Comparison of ENCODE assay signal across 8 cellular contexts in genomic region chr9:131590907-131591844, GRCh38. TPM values are rescaled to one million over a fixed set of nuclear protein-coding genes. Genes with fewer than 3 reads are reported as not detected.
DNase-seq lines count a peak whose midpoint lies in the region; ATAC-seq and TF ChIP-seq lines count a peak whose summit lies in the region.

No MANE protein-coding gene starts in this region.

- H3K4me1 Mint-ChIP-seq in CD8-positive, alpha-beta T cell (ENCODE audit: low read depth), result peaks cover 23% of the 10 kb centered on the region
- H3K4me1 Mint-ChIP-seq in activated CD4-positive, alpha-beta memory T cell treated with anti-CD3 and anti-CD28 coated beads for 36 hours (ENCODE audit: low read depth), result peaks cover 27% of the 10 kb centered on the region

- H3K4me3 ChIP-seq in CD8-positive, alpha-beta T cell (ENCODE audit: low read depth, low read length), result no peak overlapping the region
- no peak overlapping the region for H3K4me3 ChIP-seq in lung

- no peaks in the 10 kb centered on the region for H3K9me3 Mint-ChIP-seq in CD8-positive, alpha-beta T cell
- no peaks in the 10 kb centered on the region for H3K9me3 Mint-ChIP-seq in activated CD4-positive, alpha-beta memory T cell treated with anti-CD3 and anti-CD28 coated beads for 36 hours

- no peak overlapping the region for H3K27ac ChIP-seq in CD8-positive, alpha-beta T cell (ENCODE audit: low read depth, low read length)
- no peak overlapping the region for H3K27ac ChIP-seq in lung (ENCODE audit: low read depth in 1 of 2, low read length in 1 of 2)

- DNase-seq in CD8-positive, alpha-beta T cell, result peak; percentile 56 to 88 (median 78)
- DNase-seq in NCI-H748 treated with DMSO at 0.1 percent for 48 hours (lab: John Stamatoyannopoulos, UW) (peak; percentile 29), dermis blood vessel endothelial cell (peak; percentile 88), lung (ENCODE audit: low spot score) (peak; percentile 80)
- DNase-seq in activated CD4-positive, alpha-beta memory T cell treated with anti-CD3 and anti-CD28 coated beads for 36 hours, result peak; percentile 87
- DNase-seq in stimulated activated CD8-positive, alpha-beta memory T cell treated with anti-CD3 and anti-CD28 coated beads, Interleukin-12 subunit alpha, Interleukin-12 subunit beta, amount 100 ng/mL, for 4 hours (ENCODE audit: low read depth), result peak; percentile 60

- H3K4me3 Mint-ChIP-seq in CD8-positive, alpha-beta T cell, result no peak overlapping the region
- H3K4me3 Mint-ChIP-seq in activated CD4-positive, alpha-beta memory T cell treated with anti-CD3 and anti-CD28 coated beads for 36 hours, result no peak overlapping the region

- H3K27me3 ChIP-seq in CD8-positive, alpha-beta T cell (ENCODE audit: insufficient read depth, low read length), result no peaks in the 10 kb centered on the region
- no peaks in the 10 kb centered on the region for H3K27me3 ChIP-seq in lung (ENCODE audit: control insufficient read depth, insufficient read depth)

- peak; percentile 83 for TF ChIP-seq CTCF in CD8-positive, alpha-beta T cell (IDR thresholded peaks at IDR 0.05)
- peak; percentile 82 for TF ChIP-seq CTCF in lung (IDR thresholded peaks at IDR 0.05; ENCODE audit: control extremely low read depth, extremely low read depth)

- H3K4me1 ChIP-seq in CD8-positive, alpha-beta T cell (ENCODE audit: insufficient read depth, low read length), result peaks cover 18% of the 10 kb centered on the region
- H3K4me1 ChIP-seq in lung (ENCODE audit: control insufficient read depth in 2 of 2, insufficient read depth in 2 of 2, low read length in 2 of 2), result peaks cover 0 to 2% of the 10 kb centered on the region in 2 donors

- 61 to 64% methylated on average over 21 of the region's 21 CpGs for WGBS in lung, 2 donors

- intact Hi-C loops in CD8-positive, alpha-beta T cell (cut with DNase I, micrococcal nuclease), result loop anchor here (1.0 to 5.0 kb wide), 7 partner anchors 36 to 156 kb away; partner anchors contain the start of gene RAPGEF1 (in 1 of the 2)
- intact Hi-C loops in activated CD4-positive, alpha-beta memory T cell treated with anti-CD3 and anti-CD28 coated beads for 36 hours (cut with micrococcal nuclease), result loop anchor here (1.0 to 5.0 kb wide), 4 partner anchors 51 to 149 kb away; partner anchors contain the start of genes POMT1 and RAPGEF1

- peak; percentile 91 for ATAC-seq in CD8-positive, alpha-beta T cell
- peak; percentile 70 for ATAC-seq in HG02759 (IDR thresholded peaks at IDR 0.05; ENCODE audit: unreplicated experiment)
- ATAC-seq in lung (ENCODE audit: insufficient read depth, low FRiP score), result peak; percentile 84
- no peak for ATAC-seq in HG03025 (IDR thresholded peaks at IDR 0.05; ENCODE audit: low FRiP score, unreplicated experiment)

- POLR2A ChIA-PET in CD8-positive, alpha-beta T cell (lab: Charles Lee), result interaction anchor here (0.7 to 1.5 kb wide), 3 partner anchors 12 to 149 kb away, joined by 3 to 5 read pairs (median 3); no protein-coding TSS in a partner anchor
- POLR2A ChIA-PET in activated CD4-positive, alpha-beta memory T cell treated with anti-CD3 and anti-CD28 coated beads for 36 hours (lab: Charles Lee), result interaction anchor here (0.8 to 1.4 kb wide), 4 partner anchors 51 to 149 kb away, joined by 3 to 4 read pairs (median 3); no protein-coding TSS in a partner anchor

- CTCF ChIA-PET in CD8-positive, alpha-beta T cell (lab: Charles Lee), result interaction anchor here (0.6 to 8.5 kb wide), 43 partner anchors 11 to 241 kb away, joined by 3 to 151 read pairs (median 5); partner anchors contain the start of gene RAPGEF1
- CTCF ChIA-PET in activated CD4-positive, alpha-beta memory T cell treated with anti-CD3 and anti-CD28 coated beads for 36 hours (lab: Charles Lee), result interaction anchor here (0.6 to 7.3 kb wide), 36 partner anchors 9 to 439 kb away, joined by 3 to 65 read pairs (median 6); partner anchors contain the start of gene RAPGEF1

- peaks cover 44% of the 10 kb centered on the region for H3K36me3 Mint-ChIP-seq in CD8-positive, alpha-beta T cell
- H3K36me3 Mint-ChIP-seq in activated CD4-positive, alpha-beta memory T cell treated with anti-CD3 and anti-CD28 coated beads for 36 hours, result peaks cover 17% of the 10 kb centered on the region

- no peaks in the 10 kb centered on the region for H3K27me3 Mint-ChIP-seq in CD8-positive, alpha-beta T cell (ENCODE audit: low read depth)
- no peaks in the 10 kb centered on the region for H3K27me3 Mint-ChIP-seq in activated CD4-positive, alpha-beta memory T cell treated with anti-CD3 and anti-CD28 coated beads for 36 hours

- H3K27ac Mint-ChIP-seq in CD8-positive, alpha-beta T cell, result peak overlapping the region; percentile 88
- peak overlapping the region; percentile 72 for H3K27ac Mint-ChIP-seq in activated CD4-positive, alpha-beta memory T cell treated with anti-CD3 and anti-CD28 coated beads for 36 hours

- H3K36me3 ChIP-seq in CD8-positive, alpha-beta T cell (ENCODE audit: insufficient read depth, low read length), result peaks cover 9% of the 10 kb centered on the region
- peaks cover 9 to 69% of the 10 kb centered on the region in 2 donors for H3K36me3 ChIP-seq in lung (ENCODE audit: control insufficient read depth in 2 of 2, insufficient read depth in 2 of 2, low read length in 2 of 2)

- no peaks in the 10 kb centered on the region for H3K9me3 ChIP-seq in CD8-positive, alpha-beta T cell (ENCODE audit: low read length)
- H3K9me3 ChIP-seq in lung (ENCODE audit: control insufficient read depth in 2 of 2, insufficient read depth in 1 of 2, low read length in 1 of 2), result peaks cover 0 to 2% of the 10 kb centered on the region in 2 donors

RNA-seq across cellular contexts. Expression of gene PRRT1B, which starts 45.9 kb away (rescaled TPM):
- total RNA-seq in CD8-positive, alpha-beta T cell, result not detected
- not detected for total RNA-seq in activated CD4-positive, alpha-beta memory T cell treated with anti-CD3 and anti-CD28 coated beads for 36 hours
- not detected in 2 replicates for total RNA-seq in dermis blood vessel endothelial cell
- total RNA-seq in lung, result 1 to 10 TPM; 5.9 to 7.9 TPM
- polyA plus RNA-seq in lung, result 1 to 10 TPM in 1 of 2 donors, under 1 TPM in 1; 0.96 to 1.7 TPM

Comparison
In these comparisons a context has a peak if more than half of its experiments do, and no peak if none do; other contexts are left out.
1. DNase-seq: peak in every context shown above with its lines; median percentile 88 in dermis blood vessel endothelial cell; 87 in activated CD4-positive, alpha-beta memory T cell treated with anti-CD3 and anti-CD28 coated beads for 36 hours; 80 in lung; 78 in CD8-positive, alpha-beta T cell; 60 in stimulated activated CD8-positive, alpha-beta memory T cell treated with anti-CD3 and anti-CD28 coated beads, Interleukin-12 subunit alpha, Interleukin-12 subunit beta, amount 100 ng/mL, for 4 hours; 29 in NCI-H748 treated with DMSO at 0.1 percent for 48 hours.